In the genomic region with DNA sequence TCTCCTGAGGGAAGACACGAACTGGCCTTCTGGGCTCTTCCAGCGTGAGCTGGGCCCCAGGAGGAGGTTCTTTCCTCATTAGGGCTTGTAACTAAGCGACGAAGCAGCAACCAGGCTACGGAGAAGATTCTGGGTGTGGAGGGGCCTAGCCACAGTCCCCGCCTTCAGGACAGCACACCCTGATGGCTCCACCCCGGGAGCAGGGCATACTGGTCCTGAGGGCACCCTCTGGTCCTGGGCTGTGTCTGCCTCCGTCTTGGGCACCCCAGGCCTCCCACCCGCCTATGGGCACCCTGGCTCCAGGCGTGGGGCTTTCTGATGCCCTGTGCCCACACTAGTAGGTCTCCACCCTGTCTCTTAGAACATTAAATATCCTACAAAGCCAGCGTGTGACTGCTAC, we compare ENCODE assay signal across 20 cellular contexts.
DNase-seq lines count a peak whose midpoint lies in the region; ATAC-seq and TF ChIP-seq lines count a peak whose summit lies in the region.
"Had no signal": no experiment of that assay in that cellular context is flagged by ENCODE, and none has a peak within 500 bp of the region (broad histone marks: within the 10 kb centered on the region; RNA-seq: fewer than 3 reads in every experiment).

No MANE protein-coding gene starts in this region.

- no peak overlapping the region for H3K4ac ChIP-seq in neuronal stem cell (ENCODE audit: low read length)

- H3K27ac Mint-ChIP-seq in glutamatergic neuron (ENCODE audit: unreplicated experiment), result peak overlapping the region; percentile 59
- no peak overlapping the region for H3K27ac Mint-ChIP-seq in immature natural killer cell

- intact Hi-C loops in Right ventricle myocardium inferior (cut with DNase I), result no loop called here
- intact Hi-C loops in left ventricle myocardium inferior (cut with micrococcal nuclease), result no loop called here

- no peak overlapping the region for H3K4me2 ChIP-seq in neuronal stem cell (ENCODE audit: insufficient read depth, low read length, poor library complexity, severe bottlenecking)

- peak overlapping the region; percentile 55 for H3K18ac ChIP-seq in neuronal stem cell (ENCODE audit: low read length)

- ATAC-seq in Right ventricle myocardium inferior (no peak), HG03521 (IDR thresholded peaks at IDR 0.05; ENCODE audit: unreplicated experiment) (no peak)

- TF ChIP-seq CTCF in left ventricle myocardium inferior (IDR thresholded peaks at IDR 0.05; ENCODE audit: borderline replicate concordance) (no peak), NB4 (IDR thresholded peaks at IDR 0.05; ENCODE audit: low read depth, low read length) (no peak), glutamatergic neuron (IDR thresholded peaks at IDR 0.05; ENCODE audit: partially characterized antibody, unreplicated experiment) (no peak)

- no peak for TF ChIP-seq POLR2A in NB4 (IDR thresholded peaks at IDR 0.05; ENCODE audit: extremely low read depth, insufficient read length)

- H3K9me3 ChIP-seq in left ventricle myocardium inferior (replicated peaks), result no peaks in the 10 kb centered on the region
- peaks cover 0 to 10% of the 10 kb centered on the region in 2 donors for H3K9me3 ChIP-seq in neuronal stem cell (replicated peaks in 1 of 2; ENCODE audit: control insufficient read depth in 2 of 2, insufficient read depth in 1 of 2, low read depth in 1 of 2, low read length in 2 of 2)
- H3K9me3 ChIP-seq: MG63, Peyer's patch had no signal

- no peak overlapping the region for H2BK12ac ChIP-seq in neuronal stem cell (ENCODE audit: low read length)

- peak; percentile 30 for DNase-seq in Right ventricle myocardium inferior (ENCODE audit: missing footprints)
- DNase-seq in left ventricle myocardium inferior, result no peak
- DNase-seq in NB4 (ENCODE audit: low read depth), result peak; percentile 50
- no peak for DNase-seq in glutamatergic neuron
- no peak for DNase-seq in neuronal stem cell (ENCODE audit: low spot score)
- DNase-seq in immature natural killer cell, result no peak
- no peak for DNase-seq in Ammon's horn (ENCODE audit: low spot score)
- DNase-seq: COR-L47, DMS153, EL, KG1, MG63, NCI-H1105, NCI-H187 treated with DMSO at 0.1 percent for 48 hours, NCI-H774, SIG-M5 had no signal

- H3K9me3 Mint-ChIP-seq in glutamatergic neuron (ENCODE audit: unreplicated experiment), result no peaks in the 10 kb centered on the region
- no peaks in the 10 kb centered on the region for H3K9me3 Mint-ChIP-seq in immature natural killer cell

- no peak overlapping the region for H4K8ac ChIP-seq in neuronal stem cell (ENCODE audit: low read depth, low read length)

- H3K9ac ChIP-seq in neuronal stem cell (ENCODE audit: low read depth, low read length, poor library complexity), result no peak overlapping the region

- H3K4me3 ChIP-seq in left ventricle myocardium inferior, result no peak overlapping the region
- no peak overlapping the region for H3K4me3 ChIP-seq in NB4 (ENCODE audit: low read depth, low read length)
- H3K4me3 ChIP-seq in neuronal stem cell (ENCODE audit: low read length in 2 of 2), result no peak overlapping the region
- H3K4me3 ChIP-seq: MG63, Peyer's patch had no signal

- no peak overlapping the region for H3K27ac ChIP-seq in left ventricle myocardium inferior (replicated peaks)
- no peak overlapping the region for H3K27ac ChIP-seq in neuronal stem cell (replicated peaks; ENCODE audit: low read length)
- H3K27ac ChIP-seq: 22Rv1, Peyer's patch had no signal

- H3K4me1 ChIP-seq in left ventricle myocardium inferior, result peaks cover under 1% of the 10 kb centered on the region
- H3K4me1 ChIP-seq in neuronal stem cell (ENCODE audit: control insufficient read depth in 2 of 2, insufficient read depth in 1 of 2, low read depth in 1 of 2, low read length in 2 of 2), result peaks cover 0 to 23% of the 10 kb centered on the region in 2 donors
- H3K4me1 ChIP-seq: Peyer's patch had no signal

- no peak overlapping the region for H3K23ac ChIP-seq in neuronal stem cell (ENCODE audit: low read depth, low read length, poor library complexity)

- H3K36me3 Mint-ChIP-seq in glutamatergic neuron (ENCODE audit: unreplicated experiment) (no peaks in the 10 kb centered on the region), immature natural killer cell (no peaks in the 10 kb centered on the region)
- H3K36me3 Mint-ChIP-seq: CD14-positive monocyte had no signal

- H3K4me1 Mint-ChIP-seq in glutamatergic neuron (ENCODE audit: low read depth, unreplicated experiment) (peaks cover 13% of the 10 kb centered on the region), immature natural killer cell (no peaks in the 10 kb centered on the region)
- H3K4me1 Mint-ChIP-seq: CD14-positive monocyte had no signal

- H3K27me3 ChIP-seq in left ventricle myocardium inferior (ENCODE audit: low read depth), result peaks cover 86% of the 10 kb centered on the region
- H3K27me3 ChIP-seq in neuronal stem cell (ENCODE audit: control insufficient read depth in 3 of 3, insufficient read depth in 3 of 3, low read depth in 1 of 3, low read length in 3 of 3), result peaks cover 0 to 7% (median under 1%) of the 10 kb centered on the region in 3 experiments
- H3K27me3 ChIP-seq: MG63, Peyer's patch had no signal

- H2BK5ac ChIP-seq in neuronal stem cell (ENCODE audit: low read length), result peak overlapping the region; percentile 76

- no peaks in the 10 kb centered on the region for H3K79me1 ChIP-seq in neuronal stem cell (ENCODE audit: low read depth, low read length)

- H2BK120ac ChIP-seq in neuronal stem cell (ENCODE audit: low read depth, low read length), result peak overlapping the region; percentile 4

- H3K4me3 Mint-ChIP-seq in glutamatergic neuron (ENCODE audit: unreplicated experiment) (peak overlapping the region; percentile 38), immature natural killer cell (no peak overlapping the region)
- H3K4me3 Mint-ChIP-seq: CD14-positive monocyte had no signal

- no peak overlapping the region for H3K14ac ChIP-seq in neuronal stem cell (ENCODE audit: low read length)

- H3K36me3 ChIP-seq in left ventricle myocardium inferior (no peaks in the 10 kb centered on the region), neuronal stem cell (replicated peaks in 1 of 2; ENCODE audit: control insufficient read depth in 2 of 2, insufficient read depth in 2 of 2, low read length in 2 of 2) (no peaks in the 10 kb centered on the region)
- H3K36me3 ChIP-seq: MG63, Peyer's patch had no signal

- WGBS in neuronal stem cell (ENCODE audit: extremely low coverage in 2 of 2, insufficient read length in 2 of 2, insufficient replicate concordance in 1 of 2), 2 donors, result no CpG with 5 or more reads among the region's 11 CpGs

- H3K27me3 Mint-ChIP-seq in glutamatergic neuron (ENCODE audit: unreplicated experiment) (peaks cover 4% of the 10 kb centered on the region), immature natural killer cell (ENCODE audit: low read depth in 3 of 3) (no peaks in the 10 kb centered on the region)

- H2BK15ac ChIP-seq in neuronal stem cell (ENCODE audit: low read length), result no peak overlapping the region

- no peak overlapping the region for H4K91ac ChIP-seq in neuronal stem cell (ENCODE audit: low read depth, low read length, poor library complexity)

- H2AK5ac ChIP-seq in neuronal stem cell (ENCODE audit: low read depth, low read length), result peak overlapping the region; percentile 82

- H2AFZ ChIP-seq in neuronal stem cell (ENCODE audit: low read length), result no peak overlapping the region

Comparison
In these comparisons a context has a peak if more than half of its experiments do, and no peak if none do; other contexts are left out.
1. DNase-seq: peak in Right ventricle myocardium inferior (single experiment) and NB4 (single experiment); none in left ventricle myocardium inferior (single experiment), glutamatergic neuron (single experiment), neuronal stem cell (single experiment), immature natural killer cell (0 of 3) and Ammon's horn (single experiment).